8 cellular contexts compared by ENCODE assay signal in genomic region chr7:26061340-26062239, GRCh38.
DNase-seq lines count a peak whose midpoint lies in the region; ATAC-seq, FAIRE-seq and TF ChIP-seq lines count a peak whose summit lies in the region.

No MANE protein-coding gene starts in this region.

- POLR2A ChIA-PET in GM12878 (lab: Charles Lee): interaction anchor here (1.9 kb wide), 1 partner anchor 169 kb away, joined by 6 read pairs; no protein-coding TSS in a partner anchor

- in situ Hi-C loops in GM12878 (cut with MboI): no loop called here

- ATAC-seq in GM21717 (IDR thresholded peaks at IDR 0.05; ENCODE audit: unreplicated experiment) (peak; percentile 73), GM12878 (peak; percentile 98), HG02678 (IDR thresholded peaks at IDR 0.05; ENCODE audit: unreplicated experiment) (no peak)

- 41% methylated on average over 18 of the region's 18 CpGs for WGBS in GM12878 (ENCODE audit: insufficient coverage, insufficient replicate concordance, low lambda C conversion rate, missing lambda C conversion rate)

- DNase-seq in NCI-H187 treated with DMSO at 0.1 percent for 48 hours (lab: John Stamatoyannopoulos, UW): peak; percentile 64
- DNase-seq in T-helper 9 cell: peak; percentile 64
- peak; percentile 37 for DNase-seq in GM12878 (ENCODE audit: low read depth, low spot score)
- DNase-seq in keratinocyte (ENCODE audit: low read depth, low spot score): no peak
- peak; percentile 53 to 67 for DNase-seq in stimulated activated CD4-positive, alpha-beta T cell treated with anti-CD3 and anti-CD28 coated beads, Interleukin-4, amount 100 ng/mL, for 48 hours (ENCODE audit: low read depth in 2 of 2)

- no peaks in the 10 kb centered on the region for H3K9me1 ChIP-seq in keratinocyte (ENCODE audit: control insufficient read depth, extremely low read depth, insufficient read depth, low read length)

- H3K4me2 ChIP-seq in BLaER1 treated with 17β-estradiol and CSF1 and Interleukin-3, amounts not matched to agents 10 nM and 100 nM: peak overlapping the region in 10 of 11 experiments; percentile 10 to 74 (median 46); a peak in 15 of 22 replicates
- H3K4me2 ChIP-seq in GM12878 (ENCODE audit: control insufficient read depth, insufficient read depth) (no peak overlapping the region), keratinocyte (ENCODE audit: control insufficient read depth, extremely low read depth, insufficient read depth, low read depth, low read length) (peak overlapping the region; percentile 14)

- no peaks in the 10 kb centered on the region for H3K27me3 ChIP-seq in BLaER1 treated with 17β-estradiol and CSF1 and Interleukin-3, amounts not matched to agents 10 nM and 100 nM
- H3K27me3 ChIP-seq in GM12878 (replicated peaks in 1 of 2; ENCODE audit: control insufficient read depth in 2 of 2, insufficient read depth in 2 of 2, low read length in 1 of 2): no peaks in the 10 kb centered on the region; a peak in 1 of 4 replicates
- H3K27me3 ChIP-seq in keratinocyte (ENCODE audit: control insufficient read depth, extremely low read depth, insufficient read depth, low read length): peaks cover 3% of the 10 kb centered on the region

- peak; percentile 97 for FAIRE-seq in GM12878 (lab: Jason Lieb, UNC)
- peak; percentile 81 for FAIRE-seq in keratinocyte (lab: Jason Lieb, UNC)

- intact Hi-C loops in GM12878 (cut with micrococcal nuclease; ENCODE audit: unreplicated experiment): loop anchor here (1.0 to 10.0 kb wide), 3 partner anchors 93 to 603 kb away; no protein-coding TSS in a partner anchor

- TF ChIP-seq POLR2A in GM12878 (IDR thresholded peaks at IDR 0.05; ENCODE audit: low read depth, low read length): no peak

- RAD21 ChIA-PET in GM12878 (lab: Charles Lee; ENCODE audit: unreplicated experiment): interaction anchor here (1.1 to 6.1 kb wide), 4 partner anchors 12 to 171 kb away, joined by 3 to 62 read pairs (median 22); no protein-coding TSS in a partner anchor

- no peaks in the 10 kb centered on the region for H4K20me1 ChIP-seq in BLaER1 treated with 17β-estradiol and CSF1 and Interleukin-3, amounts not matched to agents 10 nM and 100 nM
- H4K20me1 ChIP-seq in GM12878 (ENCODE audit: control insufficient read depth, insufficient read depth) (no peaks in the 10 kb centered on the region), keratinocyte (ENCODE audit: control insufficient read depth, extremely low read depth, insufficient read depth, low read length) (no peaks in the 10 kb centered on the region)

- BruUV-seq in GM12878 (replicated peaks; lab: Mats Ljungman, UMichigan): no TSS peak

- H3K4me1 ChIP-seq in BLaER1 treated with 17β-estradiol and CSF1 and Interleukin-3, amounts not matched to agents 10 nM and 100 nM: peaks cover 12 to 40% (median 20%) of the 10 kb centered on the region in 10 experiments
- H3K4me1 ChIP-seq in GM12878 (ENCODE audit: control insufficient read depth, insufficient read depth, low read length) (no peaks in the 10 kb centered on the region), keratinocyte (ENCODE audit: control insufficient read depth, extremely low read depth, insufficient read depth, low read length) (no peaks in the 10 kb centered on the region)

- dilution Hi-C loops in keratinocyte (cut with MboI; ENCODE audit: extremely low pct_ligation_motif_present, low sequenced_read_pairs): no loop called here

- no peak for TF ChIP-seq EP300 in GM12878 (IDR thresholded peaks at IDR 0.05; ENCODE audit: borderline replicate concordance in 1 of 2, control insufficient read depth in 1 of 2, low read depth in 2 of 2, low read length in 2 of 2)

- SMC1A ChIA-PET in GM12878 (lab: Charles Lee; ENCODE audit: uncharacterized antibody, unreplicated experiment): interaction anchor here (0.6 to 12.1 kb wide), 10 partner anchors 15 to 248 kb away, joined by 3 to 200 read pairs (median 3); no protein-coding TSS in a partner anchor

- TF ChIP-seq RAD21 in GM12878 (IDR thresholded peaks at IDR 0.05; ENCODE audit: insufficient read depth, low read depth, low read length): peak; percentile 90

- CTCF ChIA-PET in GM12878 (lab: Yijun Ruan, JAX): interaction anchor here (0.7 to 15.1 kb wide), 20 partner anchors 10 to 304 kb away, joined by 3 to 264 read pairs (median 4); no protein-coding TSS in a partner anchor

- H3K79me2 ChIP-seq in GM12878 (ENCODE audit: control insufficient read depth, insufficient read depth, low read length) (no peaks in the 10 kb centered on the region), keratinocyte (ENCODE audit: control insufficient read depth, insufficient read depth, low read length) (no peaks in the 10 kb centered on the region)

- H3K4me3 ChIP-seq in BLaER1 treated with 17β-estradiol and CSF1 and Interleukin-3, amounts not matched to agents 10 nM and 100 nM: no peak overlapping the region
- H3K4me3 ChIP-seq in GM12878: no peak overlapping the region
- no peak overlapping the region for H3K4me3 ChIP-seq in keratinocyte (ENCODE audit: control insufficient read depth in 2 of 3, extremely low read depth in 1 of 3, insufficient read depth in 2 of 3, low read depth in 1 of 3, low read length in 3 of 3)

- peak overlapping the region; percentile 7; the same call in 1 of the 2 replicates for H2AFZ ChIP-seq in GM12878 (ENCODE audit: control insufficient read depth, low read depth, low read length)
- no peak overlapping the region for H2AFZ ChIP-seq in keratinocyte (ENCODE audit: control insufficient read depth, low read length)

- H3K9ac ChIP-seq in BLaER1 treated with 17β-estradiol and CSF1 and Interleukin-3, amounts not matched to agents 10 nM and 100 nM: no peak overlapping the region
- H3K9ac ChIP-seq in GM12878 (ENCODE audit: control insufficient read depth, insufficient read depth, low read length) (no peak overlapping the region), keratinocyte (ENCODE audit: control insufficient read depth, extremely low read depth, insufficient read depth, low read length) (no peak overlapping the region)

- H3K9me3 ChIP-seq in BLaER1 treated with 17β-estradiol and CSF1 and Interleukin-3, amounts not matched to agents 10 nM and 100 nM (replicated peaks in 1 of 11): peaks cover 0 to 6% (median 0%) of the 10 kb centered on the region in 11 experiments; a peak in 3 of 22 replicates
- H3K9me3 ChIP-seq in GM12878 (replicated peaks; ENCODE audit: control insufficient read depth, insufficient read depth, low read length) (no peaks in the 10 kb centered on the region; the same call in 1 of the 3 replicates), keratinocyte (ENCODE audit: control insufficient read depth, low read depth, low read length) (no peaks in the 10 kb centered on the region)

- TF ChIP-seq CTCF in GM12878 (IDR thresholded peaks at IDR 0.05 in 2 of 3, conservative IDR thresholded peaks at IDR 0.05 in 1 of 3; ENCODE audit: control insufficient read depth in 2 of 3, extremely low read depth in 1 of 3, insufficient read depth in 1 of 3, low read depth in 3 of 3, low read length in 3 of 3): peak; percentile 86 to 87 (median 87)
- TF ChIP-seq CTCF in keratinocyte (optimal IDR thresholded peaks at IDR 0.05 in 1 of 3, IDR thresholded peaks at IDR 0.05 in 1 of 3, conservative IDR thresholded peaks at IDR 0.05 in 1 of 3; ENCODE audit: extremely low read depth in 1 of 3, insufficient read depth in 2 of 3, low read length in 3 of 3): peak; percentile 81 to 90 (median 84)

- H3K36me3 ChIP-seq in BLaER1 treated with 17β-estradiol and CSF1 and Interleukin-3, amounts not matched to agents 10 nM and 100 nM: no peaks in the 10 kb centered on the region
- H3K36me3 ChIP-seq in GM12878 (ENCODE audit: control insufficient read depth in 2 of 2, insufficient read depth in 2 of 2, low read length in 1 of 2) (no peaks in the 10 kb centered on the region), keratinocyte (ENCODE audit: control insufficient read depth in 2 of 2, extremely low read depth in 1 of 2, insufficient read depth in 2 of 2, low read length in 2 of 2) (no peaks in the 10 kb centered on the region)

- no peak overlapping the region for H3K27ac ChIP-seq in BLaER1 treated with 17β-estradiol and CSF1 and Interleukin-3, amounts not matched to agents 10 nM and 100 nM
- H3K27ac ChIP-seq in GM12878 (ENCODE audit: control insufficient read depth, insufficient read depth) (no peak overlapping the region), keratinocyte (ENCODE audit: control insufficient read depth, insufficient read depth, low read length) (no peak overlapping the region)

TF ChIP-seq in GM12878, 131 proteins besides CTCF, POLR2A, EP300 and RAD21:
- TF ChIP-seq GATAD2B (conservative IDR thresholded peaks at IDR 0.05; ENCODE audit: low read depth): no peak
- no peak for TF ChIP-seq SREBF1 (IDR thresholded peaks at IDR 0.05; ENCODE audit: low read length)
- TF ChIP-seq BHLHE40 (IDR thresholded peaks at IDR 0.05; ENCODE audit: borderline replicate concordance in 1 of 2, low read depth in 2 of 2, low read length in 1 of 2): 0 out of 4 replicates have a peak, but pooled peaks of 1 of the 2 experiments have one; percentile 30
- no peak for TF ChIP-seq RCOR1 (conservative IDR thresholded peaks at IDR 0.05; ENCODE audit: low read depth, low read length)
- peak; percentile 99 for TF ChIP-seq SMC3 (IDR thresholded peaks at IDR 0.05; ENCODE audit: borderline replicate concordance, low read length)
- 0 out of 3 replicates have a peak, but pooled peaks have one; percentile 45 for TF ChIP-seq POU2F2 (IDR thresholded peaks at IDR 0.05; ENCODE audit: borderline replicate concordance, low read depth, low read length)
- peak; percentile 73; the same call in 1 of the 2 replicates for TF ChIP-seq ZNF24 (IDR thresholded peaks at IDR 0.05)
- peak; percentile 89 for TF ChIP-seq YY1 (IDR thresholded peaks at IDR 0.05; ENCODE audit: low read depth, low read length)
- 0 out of 2 replicates have a peak, but pooled peaks have one; percentile 24 for TF ChIP-seq SMARCA5 (IDR thresholded peaks at IDR 0.05)
